Comparison of ENCODE assay signal across 21 cellular contexts in genomic region chr3:63128380-63128779, GRCh38.
"Had no signal": no experiment of that assay in that cellular context is flagged by ENCODE, and none has a peak within 500 bp of the region (broad histone marks: within the 10 kb centered on the region; RNA-seq: fewer than 3 reads in every experiment).

No MANE protein-coding gene starts in this region.

- DNase-seq: activated B cell treated with CpG ODN at 0.5 μM for 24 hours; activated CD4-positive, alpha-beta T cell treated with anti-CD3 and anti-CD28 coated beads for 36 hours; activated CD4-positive, alpha-beta T cell treated with anti-CD3 and anti-CD28 coated beads, Interleukin-2, amount 50 U/mL, for 4 hours; activated naive CD4-positive, alpha-beta T cell; activated T-cell treated with anti-CD3 and anti-CD28 coated beads for 4 hours; activated T-cell treated with anti-CD3 and anti-CD28 coated beads, Interleukin-2, amount 50 U/mL, for 72 hours; central memory CD4-positive, alpha-beta T cell; foreskin fibroblast; heart right ventricle; islet precursor cell; left ventricle myocardium inferior; posterior cingulate gyrus; right cardiac atrium; stimulated activated CD4-positive, alpha-beta T cell treated with anti-CD3 and anti-CD28 coated beads, Interleukin-15, amount 100 ng/mL, for 24 hours; stimulated activated naive CD4-positive, alpha-beta T cell treated with Interleukin-2 at 50 U/mL for 16 hours had no signal

- H3K27ac Mint-ChIP-seq: activated B cell treated with CpG ODN at 0.5 μM for 24 hours; activated CD4-positive, alpha-beta T cell treated with anti-CD3 and anti-CD28 coated beads for 36 hours; activated naive CD4-positive, alpha-beta T cell treated with anti-CD3 and anti-CD28 coated beads, Interleukin-2, amount 50 U/mL, for 72 hours; activated T-cell treated with anti-CD3 and anti-CD28 coated beads, Interleukin-2, amount 50 U/mL, for 72 hours; nephron had no signal

- H3K9me3 ChIP-seq: breast epithelium, heart right ventricle, left ventricle myocardium inferior, tibial nerve had no signal

- H3K4me1 ChIP-seq: breast epithelium, left ventricle myocardium inferior, tibial nerve had no signal

- H3K4me3 Mint-ChIP-seq: activated B cell treated with CpG ODN at 0.5 μM for 24 hours; activated CD4-positive, alpha-beta T cell treated with anti-CD3 and anti-CD28 coated beads for 36 hours; activated T-cell treated with anti-CD3 and anti-CD28 coated beads, Interleukin-2, amount 50 U/mL, for 72 hours; nephron had no signal

- H3K4me3 ChIP-seq: breast epithelium, heart right ventricle, left ventricle myocardium inferior, lung, tibial nerve had no signal

- H3K4me1 Mint-ChIP-seq: activated B cell treated with CpG ODN at 0.5 μM for 24 hours; activated CD4-positive, alpha-beta T cell treated with anti-CD3 and anti-CD28 coated beads for 36 hours; nephron had no signal

- H3K27me3 Mint-ChIP-seq: activated B cell treated with CpG ODN at 0.5 μM for 24 hours; activated CD4-positive, alpha-beta T cell treated with anti-CD3 and anti-CD28 coated beads for 36 hours had no signal

- ATAC-seq: activated CD4-positive, alpha-beta T cell treated with anti-CD3 and anti-CD28 coated beads for 36 hours; activated naive CD4-positive, alpha-beta T cell treated with anti-CD3 and anti-CD28 coated beads, Interleukin-2, amount 50 U/mL, for 72 hours; activated T-cell treated with anti-CD3 and anti-CD28 coated beads, Interleukin-2, amount 50 U/mL, for 72 hours; esophagus mucosa; heart right ventricle; right cardiac atrium had no signal

- H3K27ac ChIP-seq: breast epithelium, heart right ventricle, left ventricle myocardium inferior, tibial nerve had no signal

- H3K36me3 Mint-ChIP-seq: activated naive CD4-positive, alpha-beta T cell treated with anti-CD3 and anti-CD28 coated beads, Interleukin-2, amount 50 U/mL, for 72 hours had no signal

- H3K36me3 ChIP-seq: breast epithelium, heart right ventricle, left ventricle myocardium inferior, tibial nerve had no signal

- H3K27me3 ChIP-seq: breast epithelium, heart right ventricle, tibial nerve had no signal

- H3K9me3 Mint-ChIP-seq: nephron had no signal
